15 cellular contexts compared by ENCODE assay signal in the genomic region with DNA sequence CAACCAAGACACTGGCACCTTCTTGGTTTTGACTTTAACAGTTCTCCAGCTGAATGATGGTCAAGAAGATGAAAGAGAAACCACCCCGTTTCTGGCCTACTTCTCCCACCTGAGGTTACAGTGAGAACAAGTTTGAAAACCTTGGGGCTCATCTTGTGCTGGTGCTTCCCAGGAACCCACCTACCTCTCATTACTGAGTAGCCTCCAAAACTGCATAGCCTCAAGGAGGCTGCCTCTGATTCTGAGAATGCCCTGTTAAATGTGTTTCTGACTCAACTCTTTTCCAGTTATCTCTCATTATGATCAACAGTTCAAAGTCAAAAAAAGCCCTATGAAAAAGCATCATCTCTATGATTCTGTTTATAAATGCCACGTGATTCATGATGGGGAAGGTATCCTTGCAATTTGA.
DNase-seq lines count a peak whose midpoint lies in the region; ATAC-seq lines count a peak whose summit lies in the region.
"Had no signal": no experiment of that assay in that cellular context is flagged by ENCODE, and none has a peak within 500 bp of the region (broad histone marks: within the 10 kb centered on the region; RNA-seq: fewer than 3 reads in every experiment).

No MANE protein-coding gene starts in this region.

- intact Hi-C loops in head of caudate nucleus (cut with DNase I): no loop called here

- H3K9me3 Mint-ChIP-seq in activated CD4-positive, alpha-beta T cell treated with anti-CD3 and anti-CD28 coated beads, Interleukin-2, amount 10 ng/mL, durations not matched to agents 7 days and 5 days: no peaks in the 10 kb centered on the region
- no peaks in the 10 kb centered on the region for H3K9me3 Mint-ChIP-seq in activated T-helper 17 cell treated with anti-CD3 and anti-CD28 coated beads, Interleukin-2, amount 50 U/mL, for 72 hours

- H3K4me3 Mint-ChIP-seq in activated CD4-positive, alpha-beta T cell treated with anti-CD3 and anti-CD28 coated beads, Interleukin-2, amount 10 ng/mL, durations not matched to agents 7 days and 5 days: no peak overlapping the region
- no peak overlapping the region for H3K4me3 Mint-ChIP-seq in activated T-helper 17 cell treated with anti-CD3 and anti-CD28 coated beads, Interleukin-2, amount 50 U/mL, for 72 hours

- peaks cover 3% of the 10 kb centered on the region for H3K27me3 Mint-ChIP-seq in activated CD4-positive, alpha-beta T cell treated with anti-CD3 and anti-CD28 coated beads, Interleukin-2, amount 10 ng/mL, durations not matched to agents 7 days and 5 days
- H3K27me3 Mint-ChIP-seq in activated T-helper 17 cell treated with anti-CD3 and anti-CD28 coated beads, Interleukin-2, amount 50 U/mL, for 72 hours: peaks cover 16% of the 10 kb centered on the region

- POLR2A ChIA-PET in activated CD4-positive, alpha-beta T cell treated with anti-CD3 and anti-CD28 coated beads, Interleukin-2, amount 10 ng/mL, durations not matched to agents 7 days and 5 days (lab: Charles Lee): no interaction called here

- no peaks in the 10 kb centered on the region for H3K36me3 Mint-ChIP-seq in activated CD4-positive, alpha-beta T cell treated with anti-CD3 and anti-CD28 coated beads, Interleukin-2, amount 10 ng/mL, durations not matched to agents 7 days and 5 days (ENCODE audit: low read depth)
- H3K36me3 Mint-ChIP-seq in activated T-helper 17 cell treated with anti-CD3 and anti-CD28 coated beads, Interleukin-2, amount 50 U/mL, for 72 hours (ENCODE audit: low read depth): no peaks in the 10 kb centered on the region

- ATAC-seq in GM19455 (IDR thresholded peaks at IDR 0.05; ENCODE audit: unreplicated experiment): peak; percentile 88
- peak; percentile 75 for ATAC-seq in HG02938 (IDR thresholded peaks at IDR 0.05; ENCODE audit: unreplicated experiment)
- ATAC-seq in activated T-helper 17 cell treated with anti-CD3 and anti-CD28 coated beads, Interleukin-2, amount 50 U/mL, for 72 hours (replicated peaks): peak; percentile 88
- ATAC-seq: left ventricle myocardium superior had no signal

- DNase-seq in activated CD4-positive, alpha-beta T cell treated with anti-CD3 and anti-CD28 coated beads for 48 hours: peak; percentile 46
- DNase-seq in activated CD4-positive, alpha-beta T cell treated with anti-CD3 and anti-CD28 coated beads, Interleukin-2, amount 10 ng/mL, durations not matched to agents 7 days and 5 days: no peak
- DNase-seq in NCI-H146 (lab: John Stamatoyannopoulos, UW) (no peak), ureter (ENCODE audit: low spot score) (no peak), head of caudate nucleus (no peak)
- DNase-seq: 8988T; adrenal gland; DMS153; effector CD4-positive, alpha-beta T cell; left ventricle myocardium superior; Right ventricle myocardium superior; stimulated activated CD4-positive, alpha-beta T cell treated with anti-CD3 and anti-CD28 coated beads, Interleukin-2, amount 100 ng/mL, for 24 hours had no signal

- no peak overlapping the region for H3K27ac Mint-ChIP-seq in activated CD4-positive, alpha-beta T cell treated with anti-CD3 and anti-CD28 coated beads, Interleukin-2, amount 10 ng/mL, durations not matched to agents 7 days and 5 days
- H3K27ac Mint-ChIP-seq in activated T-helper 17 cell treated with anti-CD3 and anti-CD28 coated beads, Interleukin-2, amount 50 U/mL, for 72 hours: no peak overlapping the region

- peaks cover 7% of the 10 kb centered on the region for H3K4me1 Mint-ChIP-seq in activated CD4-positive, alpha-beta T cell treated with anti-CD3 and anti-CD28 coated beads, Interleukin-2, amount 10 ng/mL, durations not matched to agents 7 days and 5 days
- H3K4me1 Mint-ChIP-seq in activated T-helper 17 cell treated with anti-CD3 and anti-CD28 coated beads, Interleukin-2, amount 50 U/mL, for 72 hours: peaks cover 7% of the 10 kb centered on the region

- CTCF ChIA-PET in activated CD4-positive, alpha-beta T cell treated with anti-CD3 and anti-CD28 coated beads, Interleukin-2, amount 10 ng/mL, durations not matched to agents 7 days and 5 days (lab: Charles Lee): interaction anchor here (1.7 kb wide), 1 partner anchor 49 kb away, joined by 5 read pairs; no protein-coding TSS in a partner anchor
